ENCODE assay signal across 8 cellular contexts in the genomic region with DNA sequence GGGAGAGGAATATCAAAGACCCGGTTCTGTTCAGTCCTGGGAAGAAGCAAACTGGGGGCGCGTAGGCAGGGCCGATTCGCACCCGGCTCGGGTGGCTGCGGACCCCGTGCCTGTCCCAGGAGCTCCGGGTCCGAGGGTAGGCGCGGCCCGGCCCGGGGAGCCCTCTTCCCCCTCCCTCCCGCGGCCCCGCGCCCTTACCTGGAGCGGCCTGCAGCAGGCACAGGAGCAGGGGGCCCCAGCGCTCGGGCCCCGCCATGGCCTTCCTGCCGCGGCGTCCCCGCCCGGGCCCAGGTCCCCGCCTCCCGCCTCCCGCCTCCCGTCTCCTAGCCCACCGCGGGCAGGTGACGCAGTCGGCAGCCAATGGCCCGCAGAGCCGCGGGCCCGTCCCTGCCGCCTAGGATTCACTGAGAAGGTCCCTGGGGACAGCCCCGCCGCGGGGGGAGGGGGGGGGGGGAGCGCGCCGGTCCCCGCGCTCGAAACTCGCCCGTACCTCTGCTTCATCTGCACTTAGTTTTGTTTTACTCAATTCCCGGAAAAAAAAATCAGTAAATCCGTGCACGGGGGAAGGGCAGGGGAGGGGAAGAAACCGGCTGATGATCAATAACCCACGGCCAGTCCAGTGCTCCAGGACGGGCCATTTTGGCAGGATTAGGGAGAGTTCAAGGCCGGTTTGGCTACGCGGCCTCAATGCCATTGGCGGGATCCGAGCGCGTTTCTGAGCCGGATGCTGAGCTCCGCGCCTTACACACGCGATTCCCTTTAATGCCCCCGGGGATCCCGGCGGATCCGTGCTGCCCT. TPM values are rescaled to one million over a fixed set of nuclear protein-coding genes. Genes with fewer than 3 reads are reported as not detected.
DNase-seq lines count a peak whose midpoint lies in the region; ATAC-seq, FAIRE-seq and TF ChIP-seq lines count a peak whose summit lies in the region.

TSS of gene IFNLR1 (minus strand) at position 297 of the 798 bp plus-strand sequence. CDS start at position 256, 41 bp downstream.

- no peak for TF ChIP-seq EP300 in ovary (IDR thresholded peaks at IDR 0.05)
- TF ChIP-seq EP300 in tibial nerve (IDR thresholded peaks at IDR 0.05): no peak

- no peaks in the 10 kb centered on the region for H3K27me3 ChIP-seq in GM23338 (ENCODE audit: insufficient read depth)
- H3K27me3 ChIP-seq in ovary: no peaks in the 10 kb centered on the region
- H3K27me3 ChIP-seq in tibial nerve: peaks cover 0 to 38% of the 10 kb centered on the region in 2 donors

- ATAC-seq in GM23338 (peak; percentile 92), HG03139 (IDR thresholded peaks at IDR 0.05; ENCODE audit: unreplicated experiment) (no peak)

- peaks cover 10% of the 10 kb centered on the region for H3K4me1 Mint-ChIP-seq in GM23338

- DNase-seq in AG10803 (ENCODE audit: low read depth) (peak; percentile 11), GM23338 (ENCODE audit: low spot score) (peak; percentile 90), NCI-H748 (lab: John Stamatoyannopoulos, UW; ENCODE audit: unreplicated experiment) (peak; percentile 85), frontal cortex (ENCODE audit: low spot score in 2 of 2) (peak; percentile 60 to 78), ovary (peak; percentile 58 to 69 (median 63)), tibial nerve (ENCODE audit: low spot score in 2 of 2) (no peak)
- peak; percentile 23 to 57 for DNase-seq in activated T-helper 1 cell treated with anti-CD3 and anti-CD28 coated beads, Interleukin-2, amount 50 U/mL, for 16 hours (ENCODE audit: low read depth in 1 of 2, low spot score in 1 of 2)

- H3K36me3 ChIP-seq in GM23338 (ENCODE audit: insufficient read depth) (no peaks in the 10 kb centered on the region), ovary (no peaks in the 10 kb centered on the region), tibial nerve (no peaks in the 10 kb centered on the region)

- TF ChIP-seq CTCF in AG10803 (conservative IDR thresholded peaks at IDR 0.05; ENCODE audit: low read length): no peak
- no peak for TF ChIP-seq CTCF in GM23338 (conservative IDR thresholded peaks at IDR 0.05; ENCODE audit: low read depth in 2 of 2)
- no peak for TF ChIP-seq CTCF in ovary (IDR thresholded peaks at IDR 0.05)
- TF ChIP-seq CTCF in tibial nerve (IDR thresholded peaks at IDR 0.05): no peak

- 0 out of 2 replicates have a peak, but pooled peaks cover 10% of the 10 kb centered on the region for H3K79me2 ChIP-seq in GM23338 (replicated peaks; ENCODE audit: insufficient read depth)

- no peaks in the 10 kb centered on the region for H3F3A ChIP-seq in GM23338 (replicated peaks; ENCODE audit: low read depth)

- no peak for FAIRE-seq in frontal cortex (lab: Jason Lieb, UNC)

- WGBS in ovary, 3 donors: 1% methylated on average over 50 to 74 of the region's 74 CpGs
- WGBS in tibial nerve, 2 donors: 1% methylated on average over 40 to 58 of the region's 74 CpGs

- H2AFZ ChIP-seq in GM23338: peak within 1 kb of the TSS; percentile 99

- no peaks in the 10 kb centered on the region for H3K9me2 ChIP-seq in GM23338 (ENCODE audit: insufficient read depth)

- peak within 1 kb of the TSS; percentile 83 for H3K4me3 Mint-ChIP-seq in GM23338

- H3K4me1 ChIP-seq in GM23338 (ENCODE audit: insufficient read depth) (peaks cover 12% of the 10 kb centered on the region), ovary (ENCODE audit: insufficient read depth) (no peaks in the 10 kb centered on the region), tibial nerve (peaks cover 0 to 19% (median 3%) of the 10 kb centered on the region in 4 donors)

- H3K27me3 Mint-ChIP-seq in GM23338 (ENCODE audit: insufficient read depth, low read depth, poor library complexity): peaks cover 18% of the 10 kb centered on the region

- H3K9me3 Mint-ChIP-seq in GM23338: no peaks in the 10 kb centered on the region; the same call in 2 of the 3 replicates

- H4K20me1 ChIP-seq in GM23338 (replicated peaks; ENCODE audit: insufficient read depth): no peaks in the 10 kb centered on the region

- H3K4me2 ChIP-seq in GM23338: peak within 1 kb of the TSS; percentile 91

- TF ChIP-seq POLR2A in ovary (IDR thresholded peaks at IDR 0.05) (no peak), tibial nerve (IDR thresholded peaks at IDR 0.05) (no peak)

- H3K36me3 Mint-ChIP-seq in GM23338 (ENCODE audit: low read depth): no peaks in the 10 kb centered on the region; the same call in 1 of the 3 replicates

- intact Hi-C loops in ovary (cut with DNase I): no loop called here

- H3K9me3 ChIP-seq in ovary (no peaks in the 10 kb centered on the region), tibial nerve (no peaks in the 10 kb centered on the region)

- peak within 1 kb of the TSS; percentile 86 for H3K27ac Mint-ChIP-seq in GM23338

- H3K4me3 ChIP-seq in AG10803 (ENCODE audit: low read length) (peak within 1 kb of the TSS; percentile 57), GM23338 (peak within 1 kb of the TSS; percentile 89), ovary (peak within 1 kb of the TSS; percentile 39), tibial nerve (peak within 1 kb of the TSS; percentile 24 to 54 (median 40))

- peak within 1 kb of the TSS; percentile 83; the same call in 1 of the 2 replicates for H3K27ac ChIP-seq in GM23338 (ENCODE audit: low read depth)
- peak within 1 kb of the TSS; percentile 26 to 48 for H3K27ac ChIP-seq in ovary
- H3K27ac ChIP-seq in tibial nerve: peak within 1 kb of the TSS in 1 of 4 donors; percentile 61

TF ChIP-seq in GM23338, 12 proteins besides CTCF, POLR2A, EP300 and RAD21:
- no peak for TF ChIP-seq CREB1 (CRISPR knock-in tag; IDR thresholded peaks at IDR 0.05; ENCODE audit: low read depth)
- peak; percentile 53 for TF ChIP-seq POLR2AphosphoS5 (IDR thresholded peaks at IDR 0.05; ENCODE audit: low read depth)
- peak; percentile 22 for TF ChIP-seq JUNB (IDR thresholded peaks at IDR 0.05; ENCODE audit: unreplicated experiment)

RNA-seq across cellular contexts. Expression of gene IFNLR1, which starts in this region (rescaled TPM):
- 4.2 and 4.3 TPM in 2 replicates for total RNA-seq in GM23338 (2014; rRNA removed; shearing (Covaris generic))
- polyA plus RNA-seq in GM23338 (2016; fragmentation: Nextera tagmentation; extraction: Ambion mirVana): 6.2 and 8.9 TPM in 2 replicates
- 0.41 TPM for total RNA-seq in frontal cortex
- total RNA-seq in ovary: 1 to 10 TPM; 1.1 to 2.8 (median 2.0) TPM
- polyA plus RNA-seq in ovary: under 1 TPM; 0.40 to 0.42 TPM
- 1 to 10 TPM in 2 of 4 donors, not detected in 2; 1.3 to 1.5 TPM for total RNA-seq in tibial nerve

Comparison
In these comparisons a context has a peak if more than half of its experiments do, and no peak if none do; other contexts are left out.
1. Peak in DNase-seq in frontal cortex; RNA of the gene not detected or under 1 TPM.
2. DNase-seq: peak in AG10803 (single experiment), GM23338 (single experiment), NCI-H748 (single experiment), activated T-helper 1 cell treated with anti-CD3 and anti-CD28 coated beads, Interleukin-2, amount 50 U/mL, for 16 hours (2 of 2) and ovary (5 of 5); none in tibial nerve (0 of 2).
3. H3K4me3 ChIP-seq: peak in every context shown above with its lines; median percentile 89 in GM23338; 57 in AG10803; 40 in tibial nerve; 39 in ovary.